ENCODE assay signal across 22 cellular contexts in the genomic region with DNA sequence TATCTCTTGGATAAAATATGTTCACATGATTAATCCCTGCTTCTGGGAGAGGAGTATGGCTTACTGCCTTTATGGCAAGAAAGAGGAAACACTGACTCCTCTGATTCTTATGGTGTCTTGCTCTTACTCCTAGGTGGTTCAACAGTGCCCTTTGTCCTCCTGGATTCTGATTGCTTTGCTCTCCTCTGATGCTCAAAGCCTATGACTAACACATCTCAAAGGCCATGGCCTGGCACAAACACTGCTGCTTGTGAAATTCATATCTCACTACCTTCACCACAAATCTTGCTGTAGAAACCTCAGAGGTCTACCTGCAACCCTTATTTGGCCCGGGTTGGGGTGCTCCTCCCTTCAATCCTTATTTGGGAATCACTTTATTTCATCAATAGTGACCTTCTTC.
DNase-seq lines count a peak whose midpoint lies in the region; ATAC-seq, FAIRE-seq and TF ChIP-seq lines count a peak whose summit lies in the region.
"Had no signal": no experiment of that assay in that cellular context is flagged by ENCODE, and none has a peak within 500 bp of the region (broad histone marks: within the 10 kb centered on the region; RNA-seq: fewer than 3 reads in every experiment).

No MANE protein-coding gene starts in this region.

- H3K36me3 Mint-ChIP-seq in T-helper 17 cell (ENCODE audit: low read depth) = no peaks in the 10 kb centered on the region
- no peaks in the 10 kb centered on the region for H3K36me3 Mint-ChIP-seq in chondrocyte (ENCODE audit: low read depth)
- H3K36me3 Mint-ChIP-seq: neural progenitor cell had no signal

- TF ChIP-seq CTCF in chondrocyte (IDR thresholded peaks at IDR 0.05) = no peak

- peak; percentile 97 for FAIRE-seq in H54 (lab: Jason Lieb, UNC)
- peak; percentile 59 for FAIRE-seq in RCC 7860 (lab: Jason Lieb, UNC)
- FAIRE-seq: K562 had no signal

- no peak overlapping the region for H3K27ac Mint-ChIP-seq in T-helper 17 cell
- H3K27ac Mint-ChIP-seq in chondrocyte (ENCODE audit: unreplicated experiment) = no peak overlapping the region
- H3K27ac Mint-ChIP-seq: activated naive CD8-positive, alpha-beta T cell treated with anti-CD3 and anti-CD28 coated beads, Interleukin-2, amount 50 U/mL, for 24 hours; neural progenitor cell; T-helper 1 cell treated with Interleukin-12 subunit alpha and Interleukin-12 subunit beta and Interleukin-4 antibody, amounts not matched to agents 30 μg/mL and 1 μg/mL, for 36 hours had no signal

- H3K4me3 Mint-ChIP-seq in T-helper 17 cell (no peak overlapping the region), chondrocyte (ENCODE audit: unreplicated experiment) (no peak overlapping the region)
- H3K4me3 Mint-ChIP-seq: activated naive CD8-positive, alpha-beta T cell treated with anti-CD3 and anti-CD28 coated beads, Interleukin-2, amount 50 U/mL, for 24 hours; neural progenitor cell; T-helper 1 cell treated with Interleukin-12 subunit alpha and Interleukin-12 subunit beta and Interleukin-4 antibody, amounts not matched to agents 30 μg/mL and 1 μg/mL, for 36 hours had no signal

- H3K9me3 ChIP-seq in T-helper 17 cell (ENCODE audit: control insufficient read depth, low read length, poor library complexity, severe bottlenecking) = no peaks in the 10 kb centered on the region
- H3K9me3 ChIP-seq: right atrium auricular region had no signal

- no peaks in the 10 kb centered on the region for H3K27me3 Mint-ChIP-seq in T-helper 17 cell
- no peaks in the 10 kb centered on the region for H3K27me3 Mint-ChIP-seq in chondrocyte (ENCODE audit: low read depth)
- H3K27me3 Mint-ChIP-seq: activated naive CD8-positive, alpha-beta T cell treated with anti-CD3 and anti-CD28 coated beads, Interleukin-2, amount 50 U/mL, for 24 hours had no signal

- peaks cover 7% of the 10 kb centered on the region for H3K9me3 Mint-ChIP-seq in chondrocyte (ENCODE audit: low read depth)
- H3K9me3 Mint-ChIP-seq: activated naive CD8-positive, alpha-beta T cell treated with anti-CD3 and anti-CD28 coated beads, Interleukin-2, amount 50 U/mL, for 24 hours; T-helper 1 cell treated with Interleukin-12 subunit alpha and Interleukin-12 subunit beta and Interleukin-4 antibody, amounts not matched to agents 30 μg/mL and 1 μg/mL, for 36 hours had no signal

- DNase-seq in H54 (ENCODE audit: insufficient read length, low spot score) = no peak
- DNase-seq in RCC 7860 (ENCODE audit: low spot score) = peak; percentile 66
- DNase-seq in fibroblast of gingiva (ENCODE audit: low read depth) = peak; percentile 26
- peak; percentile 37 for DNase-seq in posterior vena cava (ENCODE audit: low spot score)
- no peak for DNase-seq in nucleus accumbens (lab: John Stamatoyannopoulos, UW)
- DNase-seq in T-helper 17 cell = no peak
- no peak for DNase-seq in chondrocyte (ENCODE audit: low spot score)
- DNase-seq in pons (ENCODE audit: low spot score) = no peak
- DNase-seq: activated CD4-positive, alpha-beta T cell treated with anti-CD3 and anti-CD28 coated beads, Interleukin-2, amount 50 U/mL, for 1 hour; activated CD8-positive, alpha-beta memory T cell treated with anti-CD3 and anti-CD28 coated beads, Interleukin-2, amount 50 U/mL, for 48 hours; activated effector memory CD4-positive, alpha-beta T cell treated with anti-CD3 and anti-CD28 coated beads, Interleukin-2, amount 50 U/mL, for 16 hours; activated naive CD8-positive, alpha-beta T cell treated with anti-CD3 and anti-CD28 coated beads, Interleukin-2, amount 50 U/mL, for 24 hours; NCI-H1930; NCI-H345; stimulated activated CD8-positive, alpha-beta memory T cell treated with anti-CD3 and anti-CD28 coated beads, Interleukin-4, amount 100 ng/mL, for 48 hours had no signal

- intact Hi-C loops in posterior vena cava (cut with DNase I) = no loop called here

- TF ChIP-seq POLR2A in H54 (IDR thresholded peaks at IDR 0.05; ENCODE audit: low read depth, low read length) = no peak

- H3K4me1 Mint-ChIP-seq in T-helper 17 cell = no peaks in the 10 kb centered on the region
- H3K4me1 Mint-ChIP-seq in chondrocyte (ENCODE audit: low read depth) = peaks cover 86% of the 10 kb centered on the region
- H3K4me1 Mint-ChIP-seq: activated naive CD8-positive, alpha-beta T cell treated with anti-CD3 and anti-CD28 coated beads, Interleukin-2, amount 50 U/mL, for 24 hours had no signal

- no peak for ATAC-seq in T-helper 17 cell
- ATAC-seq: activated naive CD8-positive, alpha-beta T cell treated with anti-CD3 and anti-CD28 coated beads, Interleukin-2, amount 50 U/mL, for 24 hours; esophagus mucosa; K562; left lobe of liver; Panc1 had no signal

Comparison
In these comparisons a context has a peak if more than half of its experiments do, and no peak if none do; other contexts are left out.
1. DNase-seq: peak in RCC 7860 (single experiment), fibroblast of gingiva (single experiment) and posterior vena cava (single experiment); none in H54 (single experiment), nucleus accumbens (0 of 56), T-helper 17 cell (0 of 3), chondrocyte (single experiment) and pons (single experiment).